Comparison of ENCODE assay signal across 19 cellular contexts in genomic region chr3:16391936-16392536, GRCh38.
DNase-seq lines count a peak whose midpoint lies in the region; ATAC-seq, FAIRE-seq and TF ChIP-seq lines count a peak whose summit lies in the region.
"Had no signal": no experiment of that assay in that cellular context is flagged by ENCODE, and none has a peak within 500 bp of the region (broad histone marks: within the 10 kb centered on the region; RNA-seq: fewer than 3 reads in every experiment).

No MANE protein-coding gene starts in this region.

- intact Hi-C loops in activated CD8-positive, alpha-beta T cell treated with anti-CD3 and anti-CD28 coated beads for 36 hours (cut with micrococcal nuclease) = no loop called here

- H3K27ac Mint-ChIP-seq in activated CD8-positive, alpha-beta T cell treated with anti-CD3 and anti-CD28 coated beads, Interleukin-2, amount 10 ng/mL, durations not matched to agents 7 days and 5 days = no peak overlapping the region
- no peak overlapping the region for H3K27ac Mint-ChIP-seq in activated CD8-positive, alpha-beta T cell treated with anti-CD3 and anti-CD28 coated beads for 36 hours
- H3K27ac Mint-ChIP-seq: HFFc6 had no signal

- no peaks in the 10 kb centered on the region for H4K20me1 ChIP-seq in SU-DHL-6 (ENCODE audit: low read depth, low read length)

- no peak for TF ChIP-seq CTCF in activated CD8-positive, alpha-beta T cell treated with anti-CD3 and anti-CD28 coated beads for 36 hours (IDR thresholded peaks at IDR 0.05)
- no peak for TF ChIP-seq CTCF in SU-DHL-6 (IDR thresholded peaks at IDR 0.05; ENCODE audit: insufficient read depth, low read length, poor library complexity, severe bottlenecking)

- no peak overlapping the region for H2AFZ ChIP-seq in SU-DHL-6 (ENCODE audit: low read depth, low read length, severe bottlenecking)

- H3K4me1 ChIP-seq in thymus (ENCODE audit: control insufficient read depth, insufficient read depth, low read length) = peaks cover 15% of the 10 kb centered on the region

- no peak overlapping the region for H3K4me3 Mint-ChIP-seq in activated CD8-positive, alpha-beta T cell treated with anti-CD3 and anti-CD28 coated beads, Interleukin-2, amount 10 ng/mL, durations not matched to agents 7 days and 5 days
- no peak overlapping the region for H3K4me3 Mint-ChIP-seq in activated CD8-positive, alpha-beta T cell treated with anti-CD3 and anti-CD28 coated beads for 36 hours
- H3K4me3 Mint-ChIP-seq: CD4-positive, CD25-positive, alpha-beta regulatory T cell; HFFc6 had no signal

- H3K9me3 Mint-ChIP-seq in activated CD8-positive, alpha-beta T cell treated with anti-CD3 and anti-CD28 coated beads, Interleukin-2, amount 10 ng/mL, durations not matched to agents 7 days and 5 days (ENCODE audit: insufficient read depth) = peaks cover 8% of the 10 kb centered on the region
- peaks cover 7% of the 10 kb centered on the region for H3K9me3 Mint-ChIP-seq in activated CD8-positive, alpha-beta T cell treated with anti-CD3 and anti-CD28 coated beads for 36 hours
- H3K9me3 Mint-ChIP-seq: HFFc6 had no signal

- peaks cover 64% of the 10 kb centered on the region for H3K36me3 Mint-ChIP-seq in activated CD8-positive, alpha-beta T cell treated with anti-CD3 and anti-CD28 coated beads, Interleukin-2, amount 10 ng/mL, durations not matched to agents 7 days and 5 days (ENCODE audit: low read depth)
- peaks cover 60% of the 10 kb centered on the region for H3K36me3 Mint-ChIP-seq in activated CD8-positive, alpha-beta T cell treated with anti-CD3 and anti-CD28 coated beads for 36 hours (ENCODE audit: low read depth)

- whole genome bisulfite sequencing in thymus = 92% methylated on average over 2 of the region's 2 CpGs

- H3K9ac ChIP-seq in SU-DHL-6 (ENCODE audit: low read length) = no peak overlapping the region

- POLR2A ChIA-PET in activated CD8-positive, alpha-beta T cell treated with anti-CD3 and anti-CD28 coated beads, Interleukin-2, amount 10 ng/mL, durations not matched to agents 7 days and 5 days (lab: Charles Lee) = no interaction called here
- POLR2A ChIA-PET in activated CD8-positive, alpha-beta T cell treated with anti-CD3 and anti-CD28 coated beads for 36 hours (lab: Charles Lee) = no interaction called here

- H3K9me2 ChIP-seq in SU-DHL-6 (replicated peaks; ENCODE audit: insufficient read depth, low read length) = no peaks in the 10 kb centered on the region

- CTCF ChIA-PET in activated CD8-positive, alpha-beta T cell treated with anti-CD3 and anti-CD28 coated beads, Interleukin-2, amount 10 ng/mL, durations not matched to agents 7 days and 5 days (lab: Charles Lee) = interaction anchor here (0.7 to 1.4 kb wide), 2 partner anchors 28 to 136 kb away, joined by 3 to 4 read pairs; no protein-coding TSS in a partner anchor
- CTCF ChIA-PET in activated CD8-positive, alpha-beta T cell treated with anti-CD3 and anti-CD28 coated beads for 36 hours (lab: Charles Lee) = interaction anchor here (0.6 to 1.7 kb wide), 2 partner anchors 8 to 485 kb away, joined by 3 to 5 read pairs; no protein-coding TSS in a partner anchor

- H3K4me2 ChIP-seq in SU-DHL-6 (ENCODE audit: low read depth, low read length, poor library complexity, severe bottlenecking) = no peak overlapping the region

- H3K36me3 ChIP-seq in SU-DHL-6 (ENCODE audit: low read length) (peaks cover 65% of the 10 kb centered on the region), thymus (ENCODE audit: control insufficient read depth, insufficient read depth) (peaks cover 7% of the 10 kb centered on the region)

- no peak overlapping the region for H3K4me3 ChIP-seq in SU-DHL-6 (ENCODE audit: insufficient read depth, low read length, poor library complexity, severe bottlenecking)
- H3K4me3 ChIP-seq in thymus (ENCODE audit: low read length) = no peak overlapping the region

- H3K27ac ChIP-seq in SU-DHL-6 (ENCODE audit: low read depth, low read length) = peak overlapping the region; percentile 34; the same call in 1 of the 2 replicates
- H3K27ac ChIP-seq in thymus (ENCODE audit: low read depth) = peak overlapping the region; percentile 9

- FAIRE-seq in frontal cortex (lab: Jason Lieb, UNC) = no peak

- DNase-seq in activated CD8-positive, alpha-beta T cell treated with anti-CD3 and anti-CD28 coated beads, Interleukin-2, amount 10 ng/mL, durations not matched to agents 7 days and 5 days = peak; percentile 7
- no peak for DNase-seq in activated CD8-positive, alpha-beta T cell treated with anti-CD3 and anti-CD28 coated beads for 36 hours
- DNase-seq in left kidney (ENCODE audit: low read depth, low spot score) (peak; percentile 55), hypothalamus (lab: John Stamatoyannopoulos, UW) (no peak), frontal cortex (ENCODE audit: low spot score in 2 of 2) (no peak)
- DNase-seq in stimulated activated CD4-positive, alpha-beta T cell treated with anti-CD3 and anti-CD28 coated beads, Interleukin-2, amount 100 ng/mL, for 24 hours = no peak
- DNase-seq: AML-193; CD4-positive, CD25-positive, alpha-beta regulatory T cell; DND-41; HFFc6; MM.1S; NCI-H1105; NCI-H187; NCI-H510A; NCI-H82; SHP77 had no signal

- H3K9me3 ChIP-seq in SU-DHL-6 (ENCODE audit: insufficient read depth, low read length) (no peaks in the 10 kb centered on the region), thymus (ENCODE audit: control insufficient read depth) (no peaks in the 10 kb centered on the region)

- peaks cover 17% of the 10 kb centered on the region for H3K4me1 Mint-ChIP-seq in activated CD8-positive, alpha-beta T cell treated with anti-CD3 and anti-CD28 coated beads, Interleukin-2, amount 10 ng/mL, durations not matched to agents 7 days and 5 days (ENCODE audit: low read depth)
- H3K4me1 Mint-ChIP-seq in activated CD8-positive, alpha-beta T cell treated with anti-CD3 and anti-CD28 coated beads for 36 hours (ENCODE audit: low read depth) = peaks cover 54% of the 10 kb centered on the region

- H3K27me3 ChIP-seq in SU-DHL-6 (ENCODE audit: low read length) (no peaks in the 10 kb centered on the region), thymus (ENCODE audit: control insufficient read depth, insufficient read depth) (no peaks in the 10 kb centered on the region)

- peaks cover 33% of the 10 kb centered on the region for H3F3A ChIP-seq in SU-DHL-6 (ENCODE audit: insufficient read depth)

- ATAC-seq in activated CD8-positive, alpha-beta T cell treated with anti-CD3 and anti-CD28 coated beads, Interleukin-2, amount 10 ng/mL, durations not matched to agents 7 days and 5 days = no peak
- ATAC-seq in activated CD8-positive, alpha-beta T cell treated with anti-CD3 and anti-CD28 coated beads for 36 hours = no peak
- ATAC-seq: Panc1 had no signal

- H3K27me3 Mint-ChIP-seq in activated CD8-positive, alpha-beta T cell treated with anti-CD3 and anti-CD28 coated beads, Interleukin-2, amount 10 ng/mL, durations not matched to agents 7 days and 5 days (ENCODE audit: low read depth) = no peaks in the 10 kb centered on the region
- no peaks in the 10 kb centered on the region for H3K27me3 Mint-ChIP-seq in activated CD8-positive, alpha-beta T cell treated with anti-CD3 and anti-CD28 coated beads for 36 hours
- H3K27me3 Mint-ChIP-seq: CD4-positive, CD25-positive, alpha-beta regulatory T cell had no signal

- H3K79me2 ChIP-seq in SU-DHL-6 (ENCODE audit: insufficient read depth, low read length) = peaks cover 99% of the 10 kb centered on the region

Comparison
In these comparisons a context has a peak if more than half of its experiments do, and no peak if none do; other contexts are left out.
1. DNase-seq: peak in activated CD8-positive, alpha-beta T cell treated with anti-CD3 and anti-CD28 coated beads, Interleukin-2, amount 10 ng/mL, durations not matched to agents 7 days and 5 days (single experiment) and left kidney (single experiment); none in activated CD8-positive, alpha-beta T cell treated with anti-CD3 and anti-CD28 coated beads for 36 hours (single experiment), stimulated activated CD4-positive, alpha-beta T cell treated with anti-CD3 and anti-CD28 coated beads, Interleukin-2, amount 100 ng/mL, for 24 hours (0 of 2), hypothalamus (0 of 51) and frontal cortex (0 of 2).